21 cellular contexts compared by ENCODE assay signal in the genomic region with DNA sequence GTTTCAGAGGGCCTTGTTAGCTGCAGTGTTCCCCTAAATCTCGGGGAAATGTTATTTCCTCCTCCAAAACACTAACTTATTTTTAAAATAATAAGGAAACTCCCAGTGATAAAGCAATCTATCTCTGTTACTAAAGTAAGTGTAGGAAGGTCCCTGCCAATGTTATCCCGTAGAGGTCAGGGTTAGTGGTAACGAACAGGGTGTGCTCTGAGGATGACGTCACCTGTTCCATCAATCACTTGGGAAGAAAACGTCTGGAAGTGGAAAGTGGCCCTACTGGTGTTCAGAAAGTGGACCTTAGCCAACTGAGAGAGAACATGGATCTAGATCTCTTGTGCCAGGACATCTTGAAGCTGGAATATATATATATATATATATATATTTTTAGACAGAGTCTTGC.
A peak's percentile ranks its signal among the peaks of the same experiment; 100 is the strongest.
DNase-seq lines count a peak whose midpoint lies in the region; ATAC-seq and TF ChIP-seq lines count a peak whose summit lies in the region.
"Had no signal": no experiment of that assay in that cellular context is flagged by ENCODE, and none has a peak within 500 bp of the region (broad histone marks: within the 10 kb centered on the region; RNA-seq: fewer than 3 reads in every experiment).

No MANE protein-coding gene starts in this region.

- TF ChIP-seq POLR2A in body of pancreas (IDR thresholded peaks at IDR 0.05): no peak

- 11 to 24% methylated on average over 4 to 5 of the region's 5 CpGs for WGBS in body of pancreas, 2 donors
- 18 to 20% methylated on average over 5 of the region's 5 CpGs for WGBS in heart right ventricle, 2 donors

- H3K9me3 ChIP-seq in body of pancreas (no peaks in the 10 kb centered on the region), heart right ventricle (no peaks in the 10 kb centered on the region)
- H3K9me3 ChIP-seq: esophagus squamous epithelium, SK-N-SH, vagina had no signal

- no peak for TF ChIP-seq CTCF in LNCaP clone FGC (IDR thresholded peaks at IDR 0.05; ENCODE audit: control insufficient read depth, extremely low read depth, insufficient read depth)
- peak in 2 of 7 experiments; percentile 2 to 3 for TF ChIP-seq CTCF in body of pancreas (IDR thresholded peaks at IDR 0.05)
- TF ChIP-seq CTCF in heart right ventricle (IDR thresholded peaks at IDR 0.05): no peak

- no peaks in the 10 kb centered on the region for H3K36me3 ChIP-seq in body of pancreas (replicated peaks in 1 of 2; ENCODE audit: insufficient read depth in 1 of 2, low read depth in 2 of 2)
- no peaks in the 10 kb centered on the region for H3K36me3 ChIP-seq in heart right ventricle
- H3K36me3 ChIP-seq: esophagus squamous epithelium, right lobe of liver, vagina had no signal

- H3K27me3 ChIP-seq in body of pancreas (no peaks in the 10 kb centered on the region), heart right ventricle (peaks cover 0 to 17% (median 0%) of the 10 kb centered on the region in 7 donors)
- H3K27me3 ChIP-seq: esophagus squamous epithelium, right lobe of liver, vagina had no signal

- intact Hi-C loops in body of pancreas (cut with DNase I): no loop called here
- intact Hi-C loops in heart right ventricle (cut with DNase I): no loop called here
- intact Hi-C loops in sciatic nerve (cut with DNase I): no loop called here

- ATAC-seq in body of pancreas (peak; percentile 89), heart right ventricle (peak in 5 of 8 donors; percentile 49 to 91 (median 75)), sciatic nerve (peak; percentile 78), GM21717 (IDR thresholded peaks at IDR 0.05; ENCODE audit: unreplicated experiment) (no peak)
- ATAC-seq: activated CD8-positive, alpha-beta memory T cell treated with anti-CD3 and anti-CD28 coated beads, Interleukin-2, amount 10 ng/mL, durations not matched to agents 7 days and 5 days; HCT116 had no signal

- peak; percentile 35 for DNase-seq in LNCaP clone FGC (ENCODE audit: low read depth)
- DNase-seq in body of pancreas: peak; percentile 41 to 77 (median 64)
- DNase-seq in heart right ventricle: no peak
- DNase-seq in sciatic nerve (ENCODE audit: low spot score): no peak
- no peak for DNase-seq in activated CD8-positive, alpha-beta memory T cell treated with anti-CD3 and anti-CD28 coated beads, Interleukin-2, amount 50 U/mL, for 48 hours
- no peak for DNase-seq in MV-4-11 (lab: John Stamatoyannopoulos, UW)
- DNase-seq: activated CD4-positive, alpha-beta T cell treated with anti-CD3 and anti-CD28 coated beads for 1 hour; activated CD8-positive, alpha-beta memory T cell treated with anti-CD3 and anti-CD28 coated beads, Interleukin-2, amount 10 ng/mL, durations not matched to agents 7 days and 5 days; activated effector memory CD4-positive, alpha-beta T cell treated with Interleukin-2 at 50 U/mL for 16 hours; central memory CD4-positive, alpha-beta T cell; esophagus squamous epithelium; NCI-H1105 treated with DMSO at 0.1 percent for 48 hours; nucleus accumbens; right lobe of liver; SK-N-SH; stimulated activated CD4-positive, alpha-beta T cell treated with anti-CD3 and anti-CD28 coated beads, Interleukin-2, amount 100 ng/mL, for 24 hours; T-helper 9 cell had no signal

- no peak overlapping the region for H3K4me3 ChIP-seq in LNCaP clone FGC (ENCODE audit: low read depth, low read length)
- H3K4me3 ChIP-seq in body of pancreas: no peak overlapping the region
- H3K4me3 ChIP-seq in heart right ventricle: no peak overlapping the region
- H3K4me3 ChIP-seq: esophagus squamous epithelium, right lobe of liver, vagina had no signal

- H3K4me1 ChIP-seq in body of pancreas: peaks cover 12% of the 10 kb centered on the region
- H3K4me1 ChIP-seq in heart right ventricle: peaks cover 0 to 13% (median 0%) of the 10 kb centered on the region in 9 donors
- H3K4me1 ChIP-seq: esophagus squamous epithelium, right lobe of liver, vagina had no signal

- peak overlapping the region in 3 of 4 donors; percentile 19 to 44 (median 30) for H3K27ac ChIP-seq in body of pancreas
- no peak overlapping the region for H3K27ac ChIP-seq in heart right ventricle
- H3K27ac ChIP-seq: KMS-11, right lobe of liver, vagina had no signal

Comparison
In these comparisons a context has a peak if more than half of its experiments do, and no peak if none do; other contexts are left out.
1. DNase-seq: peak in LNCaP clone FGC (single experiment) and body of pancreas (4 of 4); none in heart right ventricle (0 of 2), sciatic nerve (single experiment), activated CD8-positive, alpha-beta memory T cell treated with anti-CD3 and anti-CD28 coated beads, Interleukin-2, amount 50 U/mL, for 48 hours (single experiment) and MV-4-11 (single experiment).
2. H3K27ac ChIP-seq: peak in body of pancreas (3 of 4); none in heart right ventricle (0 of 10).